14 cellular contexts compared by ENCODE assay signal in the genomic region with DNA sequence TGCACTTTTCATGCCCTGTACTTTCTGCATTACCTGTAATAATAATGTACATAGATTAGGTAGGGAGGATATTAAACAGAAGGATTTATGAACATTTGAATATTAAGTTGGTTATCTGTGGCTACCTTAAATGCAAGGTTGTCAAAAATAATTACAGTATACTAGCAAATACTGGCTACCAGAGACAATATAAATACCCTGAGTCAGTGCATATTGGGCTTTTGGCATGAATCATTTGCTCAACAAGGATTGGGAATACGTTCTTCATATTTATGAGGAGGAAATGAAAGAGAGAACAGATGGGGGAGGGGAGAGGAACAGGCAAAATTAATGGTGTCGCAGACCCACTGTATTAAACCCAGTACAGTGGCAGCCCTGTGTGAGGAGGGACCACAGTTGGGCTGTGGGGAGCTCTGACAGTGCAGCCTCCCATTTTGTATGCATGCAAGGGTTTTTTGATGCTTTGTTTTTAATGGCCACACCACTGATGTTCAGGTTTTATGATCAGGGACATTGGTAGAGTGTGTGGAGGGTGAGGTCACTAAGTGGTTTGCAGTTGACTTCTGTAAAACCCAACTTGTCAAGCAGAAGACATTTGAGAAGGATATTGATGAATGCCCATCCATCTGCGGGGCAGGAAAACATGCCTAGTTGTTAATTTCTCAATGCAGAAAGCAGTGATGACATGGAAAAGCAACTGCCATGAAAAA.
"Had no signal": no experiment of that assay in that cellular context is flagged by ENCODE, and none has a peak within 500 bp of the region (broad histone marks: within the 10 kb centered on the region; RNA-seq: fewer than 3 reads in every experiment).

No MANE protein-coding gene starts in this region.

- H3K4me1 ChIP-seq: ascending aorta, parathyroid adenoma, upper lobe of right lung had no signal

- H3K79me2 ChIP-seq: parathyroid adenoma had no signal

- H3K27me3 ChIP-seq: ascending aorta, cardiac muscle cell, upper lobe of right lung had no signal

- H3K9ac ChIP-seq: parathyroid adenoma had no signal

- H3K9me3 ChIP-seq: ascending aorta, lower lobe of right lung, upper lobe of right lung had no signal

- H3K27ac ChIP-seq: ascending aorta, cardiac muscle cell, lower lobe of right lung, parathyroid adenoma, upper lobe of right lung had no signal

- H3K4me3 ChIP-seq: ascending aorta, cardiac muscle cell, lower lobe of right lung, upper lobe of right lung had no signal

- ATAC-seq: lower lobe of right lung; stimulated activated memory B cell treated with anti-CD40 and anti-IgM and Interleukin-4, amounts not matched to agents 10 μg/mL and 1 μg/mL and 100 μg/mL, for 72 hours; upper lobe of right lung had no signal

- H2AFZ ChIP-seq: parathyroid adenoma had no signal

- DNase-seq: activated CD4-positive, alpha-beta memory T cell treated with anti-CD3 and anti-CD28 coated beads, Interleukin-2, amount 10 ng/mL, durations not matched to agents 7 days and 5 days; activated naive CD4-positive, alpha-beta T cell; dermis blood vessel endothelial cell; hypothalamus; kidney glomerular epithelial cell; lower lobe of right lung; retina; small intestine; SW 1271; upper lobe of right lung had no signal
